ENCODE assay signal across 12 cellular contexts in the genomic region with DNA sequence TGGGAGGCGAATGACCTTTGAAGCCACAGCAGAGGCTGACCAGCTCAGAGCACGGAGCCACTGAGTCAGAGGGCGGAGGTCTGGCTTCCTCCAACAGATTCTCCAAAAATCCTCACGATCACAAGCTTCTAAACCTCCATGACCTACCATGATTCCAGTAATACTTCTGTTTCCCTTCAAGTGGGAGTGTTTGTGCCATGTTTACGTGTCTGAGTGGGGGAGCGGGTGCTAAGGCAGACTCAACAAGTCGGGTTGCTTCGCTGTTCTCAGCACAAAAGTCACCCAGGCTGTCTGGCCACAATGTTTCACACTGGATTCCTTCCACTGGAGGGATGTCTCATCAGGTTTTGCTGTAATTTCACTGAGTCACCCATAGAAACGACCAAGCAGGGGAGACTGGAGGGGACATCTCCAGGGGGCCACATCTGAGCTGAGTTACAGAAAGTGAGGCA.
DNase-seq lines count a peak whose midpoint lies in the region; ATAC-seq and TF ChIP-seq lines count a peak whose summit lies in the region.
"Had no signal": no experiment of that assay in that cellular context is flagged by ENCODE, and none has a peak within 500 bp of the region (broad histone marks: within the 10 kb centered on the region; RNA-seq: fewer than 3 reads in every experiment).

No MANE protein-coding gene starts in this region.

- no peak overlapping the region for H3K4me3 ChIP-seq in mesendoderm (ENCODE audit: low read length)
- no peak overlapping the region for H3K4me3 ChIP-seq in CD8-positive, alpha-beta memory T cell (ENCODE audit: low read length)

- peaks cover 0 to 72% (median 2%) of the 10 kb centered on the region in 3 donors for H3K36me3 Mint-ChIP-seq in CD8-positive, alpha-beta memory T cell
- H3K36me3 Mint-ChIP-seq in nephron progenitor cell (ENCODE audit: low read depth) = peaks cover 20% of the 10 kb centered on the region

- H2BK120ac ChIP-seq in mesendoderm (ENCODE audit: low read depth, low read length) = no peak overlapping the region

- H3K9me3 ChIP-seq in CD8-positive, alpha-beta memory T cell (ENCODE audit: low read length) = no peaks in the 10 kb centered on the region

- peak; percentile 17 for DNase-seq in stimulated activated naive CD8-positive, alpha-beta T cell treated with anti-CD3 and anti-CD28 coated beads, Interleukin-15, Interleukin-2, amounts not matched to agents 100 U/mL and 50 U/mL, for 24 hours
- DNase-seq in stimulated activated naive CD8-positive, alpha-beta T cell treated with anti-CD3 and anti-CD28 coated beads, Interleukin-15, amount 100 ng/mL, for 72 hours = no peak
- DNase-seq in astrocyte of the hippocampus (ENCODE audit: low read depth, low spot score) = peak; percentile 97
- peak; percentile 40 for DNase-seq in mesendoderm
- no peak for DNase-seq in CD8-positive, alpha-beta memory T cell
- DNase-seq in nephron progenitor cell = no peak
- no peak for DNase-seq in COLO668 (lab: John Stamatoyannopoulos, UW; ENCODE audit: unreplicated experiment)
- DNase-seq: activated naive CD8-positive, alpha-beta T cell treated with anti-CD3 and anti-CD28 coated beads, Interleukin-2, amount 10 ng/mL, durations not matched to agents 7 days and 5 days; DMS79 treated with DMSO at 0.1 percent for 48 hours; left ventricle myocardium superior; NCI-H510A had no signal

- H3K79me2 ChIP-seq in mesendoderm (ENCODE audit: control insufficient read depth, insufficient read depth, low read length) = peaks cover 39% of the 10 kb centered on the region

- no peak overlapping the region for H4K8ac ChIP-seq in mesendoderm (ENCODE audit: low read depth, low read length)

- TF ChIP-seq CTCF in nephron progenitor cell (IDR thresholded peaks at IDR 0.05) = no peak

- peak; percentile 58 for ATAC-seq in stimulated activated naive CD8-positive, alpha-beta T cell treated with anti-CD3 and anti-CD28 coated beads, Interleukin-15, Interleukin-2, amounts not matched to agents 100 U/mL and 50 U/mL, for 24 hours
- ATAC-seq in stimulated activated naive CD8-positive, alpha-beta T cell treated with anti-CD3 and anti-CD28 coated beads, Interleukin-15, amount 100 ng/mL, for 72 hours = no peak
- no peak for ATAC-seq in GM21515 (IDR thresholded peaks at IDR 0.05; ENCODE audit: unreplicated experiment)
- ATAC-seq: left ventricle myocardium superior had no signal

- H4K5ac ChIP-seq in mesendoderm (ENCODE audit: low read length) = no peak overlapping the region

- peak overlapping the region in 1 of 2 donors; percentile 59 for H3K27ac Mint-ChIP-seq in stimulated activated naive CD8-positive, alpha-beta T cell treated with anti-CD3 and anti-CD28 coated beads, Interleukin-15, amount 100 ng/mL, for 72 hours
- H3K27ac Mint-ChIP-seq in CD8-positive, alpha-beta memory T cell = peak overlapping the region in 4 of 8 donors; percentile 33 to 78 (median 44)
- no peak overlapping the region for H3K27ac Mint-ChIP-seq in nephron progenitor cell

- H2BK15ac ChIP-seq in mesendoderm (replicated peaks; ENCODE audit: low read depth) = no peak overlapping the region

- H3K9me3 Mint-ChIP-seq in stimulated activated naive CD8-positive, alpha-beta T cell treated with anti-CD3 and anti-CD28 coated beads, Interleukin-15, amount 100 ng/mL, for 72 hours = no peaks in the 10 kb centered on the region
- no peaks in the 10 kb centered on the region for H3K9me3 Mint-ChIP-seq in CD8-positive, alpha-beta memory T cell
- no peaks in the 10 kb centered on the region for H3K9me3 Mint-ChIP-seq in nephron progenitor cell
- H3K9me3 Mint-ChIP-seq: activated naive CD8-positive, alpha-beta T cell treated with anti-CD3 and anti-CD28 coated beads, Interleukin-2, amount 10 ng/mL, durations not matched to agents 7 days and 5 days had no signal

- CTCF ChIA-PET in CD8-positive, alpha-beta memory T cell (lab: Charles Lee) = no interaction called here

- H3K36me3 ChIP-seq in mesendoderm (ENCODE audit: control insufficient read depth, insufficient read depth, low read length) = no peaks in the 10 kb centered on the region
- H3K36me3 ChIP-seq in CD8-positive, alpha-beta memory T cell (ENCODE audit: insufficient read depth, low read length) = no peaks in the 10 kb centered on the region

- WGBS in mesendoderm (ENCODE audit: extremely low coverage, insufficient coverage, low lambda C conversion rate) = no CpG with 5 or more reads among the region's 9 CpGs

- peaks cover 40% of the 10 kb centered on the region for H3K79me1 ChIP-seq in mesendoderm (ENCODE audit: low read length)

- H3K23ac ChIP-seq in mesendoderm (ENCODE audit: low read length) = no peak overlapping the region

- H3K4me1 ChIP-seq in mesendoderm (ENCODE audit: control insufficient read depth, low read depth, low read length) = peaks cover 3% of the 10 kb centered on the region
- H3K4me1 ChIP-seq in CD8-positive, alpha-beta memory T cell (ENCODE audit: insufficient read depth, low read length) = peaks cover 16% of the 10 kb centered on the region

- peaks cover 94% of the 10 kb centered on the region for H3K4me1 Mint-ChIP-seq in stimulated activated naive CD8-positive, alpha-beta T cell treated with anti-CD3 and anti-CD28 coated beads, Interleukin-15, amount 100 ng/mL, for 72 hours
- H3K4me1 Mint-ChIP-seq in CD8-positive, alpha-beta memory T cell = peaks cover 51 to 93% (median 71%) of the 10 kb centered on the region in 3 donors
- H3K4me1 Mint-ChIP-seq in nephron progenitor cell = peaks cover 66% of the 10 kb centered on the region

- no peak overlapping the region for H3K4me2 ChIP-seq in mesendoderm (ENCODE audit: low read length)

- no peak overlapping the region for H3K4me3 Mint-ChIP-seq in stimulated activated naive CD8-positive, alpha-beta T cell treated with anti-CD3 and anti-CD28 coated beads, Interleukin-15, amount 100 ng/mL, for 72 hours
- no peak overlapping the region for H3K4me3 Mint-ChIP-seq in CD8-positive, alpha-beta memory T cell
- H3K4me3 Mint-ChIP-seq in nephron progenitor cell = no peak overlapping the region
- H3K4me3 Mint-ChIP-seq: activated naive CD8-positive, alpha-beta T cell treated with anti-CD3 and anti-CD28 coated beads, Interleukin-2, amount 10 ng/mL, durations not matched to agents 7 days and 5 days had no signal

- no peak overlapping the region for H3K4ac ChIP-seq in mesendoderm (ENCODE audit: low read depth, low read length)

- POLR2A ChIA-PET in CD8-positive, alpha-beta memory T cell (lab: Charles Lee) = no interaction called here

- H3K27me3 Mint-ChIP-seq in stimulated activated naive CD8-positive, alpha-beta T cell treated with anti-CD3 and anti-CD28 coated beads, Interleukin-15, amount 100 ng/mL, for 72 hours = no peaks in the 10 kb centered on the region
- no peaks in the 10 kb centered on the region for H3K27me3 Mint-ChIP-seq in CD8-positive, alpha-beta memory T cell
- H3K27me3 Mint-ChIP-seq in nephron progenitor cell (ENCODE audit: low read depth, poor library complexity) = peaks cover 2% of the 10 kb centered on the region
- H3K27me3 Mint-ChIP-seq: activated naive CD8-positive, alpha-beta T cell treated with anti-CD3 and anti-CD28 coated beads, Interleukin-2, amount 10 ng/mL, durations not matched to agents 7 days and 5 days had no signal

- no peak overlapping the region for H3K27ac ChIP-seq in mesendoderm (ENCODE audit: low read depth, low read length)
- no peak overlapping the region for H3K27ac ChIP-seq in CD8-positive, alpha-beta memory T cell (ENCODE audit: low read depth, low read length)

- H3K27me3 ChIP-seq in mesendoderm (ENCODE audit: insufficient read depth, low read length, poor library complexity) = no peaks in the 10 kb centered on the region
- no peaks in the 10 kb centered on the region for H3K27me3 ChIP-seq in CD8-positive, alpha-beta memory T cell (ENCODE audit: insufficient read depth, low read length, poor library complexity, severe bottlenecking)

- H3K56ac ChIP-seq in mesendoderm (ENCODE audit: low read length) = no peak overlapping the region

- H2AK5ac ChIP-seq in mesendoderm (ENCODE audit: low read length) = no peak overlapping the region

- H2BK5ac ChIP-seq in mesendoderm (ENCODE audit: low read length) = no peak overlapping the region

- no peak overlapping the region for H3K9ac ChIP-seq in mesendoderm (ENCODE audit: low read length)

- H3K18ac ChIP-seq in mesendoderm (ENCODE audit: low read length) = no peak overlapping the region

Comparison
In these comparisons a context has a peak if more than half of its experiments do, and no peak if none do; other contexts are left out.
1. DNase-seq: peak in stimulated activated naive CD8-positive, alpha-beta T cell treated with anti-CD3 and anti-CD28 coated beads, Interleukin-15, Interleukin-2, amounts not matched to agents 100 U/mL and 50 U/mL, for 24 hours (single experiment), astrocyte of the hippocampus (single experiment) and mesendoderm (single experiment); none in stimulated activated naive CD8-positive, alpha-beta T cell treated with anti-CD3 and anti-CD28 coated beads, Interleukin-15, amount 100 ng/mL, for 72 hours (0 of 2), CD8-positive, alpha-beta memory T cell (0 of 5), nephron progenitor cell (single experiment) and COLO668 (single experiment).